Comparison of ENCODE assay signal across 8 cellular contexts in genomic region chr6:158717341-158718328, GRCh38.
DNase-seq lines count a peak whose midpoint lies in the region; ATAC-seq and TF ChIP-seq lines count a peak whose summit lies in the region.

No MANE protein-coding gene starts in this region.

- H3K36me3 Mint-ChIP-seq in activated naive CD4-positive, alpha-beta T cell treated with anti-CD3 and anti-CD28 coated beads, Interleukin-2, amount 10 ng/mL, durations not matched to agents 7 days and 5 days: peaks cover 62% of the 10 kb centered on the region
- H3K36me3 Mint-ChIP-seq in activated naive CD4-positive, alpha-beta T cell treated with anti-CD3 and anti-CD28 coated beads, Interleukin-2, amount 50 U/mL, for 72 hours: peaks cover 39 to 54% of the 10 kb centered on the region in 2 donors

- peaks cover 0 to 48% (median 22%) of the 10 kb centered on the region in 4 donors for H3K4me1 ChIP-seq in Peyer's patch

- H3K36me3 ChIP-seq in Peyer's patch: no peaks in the 10 kb centered on the region

- CTCF ChIA-PET in activated naive CD4-positive, alpha-beta T cell treated with anti-CD3 and anti-CD28 coated beads, Interleukin-2, amount 10 ng/mL, durations not matched to agents 7 days and 5 days (lab: Charles Lee): interaction anchor here (0.6 to 2.2 kb wide), 6 partner anchors 9 to 262 kb away, joined by 3 to 6 read pairs (median 4); no protein-coding TSS in a partner anchor

- peak overlapping the region; percentile 72 to 92 (median 80) for H3K27ac ChIP-seq in Peyer's patch

- peak overlapping the region in 2 of 4 donors; percentile 4 to 6 for H3K4me3 ChIP-seq in Peyer's patch

- no peak for TF ChIP-seq POLR2A in Peyer's patch (IDR thresholded peaks at IDR 0.05)

- no peaks in the 10 kb centered on the region for H3K9me3 ChIP-seq in Peyer's patch

- H3K27me3 Mint-ChIP-seq in activated naive CD4-positive, alpha-beta T cell treated with anti-CD3 and anti-CD28 coated beads, Interleukin-2, amount 10 ng/mL, durations not matched to agents 7 days and 5 days: no peaks in the 10 kb centered on the region
- H3K27me3 Mint-ChIP-seq in stimulated activated naive CD8-positive, alpha-beta T cell treated with anti-CD3 and anti-CD28 coated beads, Interleukin-15, amount 100 ng/mL, for 72 hours: no peaks in the 10 kb centered on the region

- no peaks in the 10 kb centered on the region for H3K9me3 Mint-ChIP-seq in activated naive CD4-positive, alpha-beta T cell treated with anti-CD3 and anti-CD28 coated beads, Interleukin-2, amount 10 ng/mL, durations not matched to agents 7 days and 5 days
- no peaks in the 10 kb centered on the region for H3K9me3 Mint-ChIP-seq in activated naive CD4-positive, alpha-beta T cell treated with anti-CD3 and anti-CD28 coated beads, Interleukin-2, amount 50 U/mL, for 72 hours
- no peaks in the 10 kb centered on the region for H3K9me3 Mint-ChIP-seq in stimulated activated naive CD8-positive, alpha-beta T cell treated with anti-CD3 and anti-CD28 coated beads, Interleukin-15, amount 100 ng/mL, for 72 hours

- H3K4me3 Mint-ChIP-seq in activated naive CD4-positive, alpha-beta T cell treated with anti-CD3 and anti-CD28 coated beads, Interleukin-2, amount 10 ng/mL, durations not matched to agents 7 days and 5 days: peak overlapping the region; percentile 28
- peak overlapping the region in 1 of 2 donors; percentile 51 for H3K4me3 Mint-ChIP-seq in stimulated activated naive CD8-positive, alpha-beta T cell treated with anti-CD3 and anti-CD28 coated beads, Interleukin-15, amount 100 ng/mL, for 72 hours

- H3K4me1 Mint-ChIP-seq in activated naive CD4-positive, alpha-beta T cell treated with anti-CD3 and anti-CD28 coated beads, Interleukin-2, amount 10 ng/mL, durations not matched to agents 7 days and 5 days: peaks cover 82% of the 10 kb centered on the region
- peaks cover 72% of the 10 kb centered on the region for H3K4me1 Mint-ChIP-seq in stimulated activated naive CD8-positive, alpha-beta T cell treated with anti-CD3 and anti-CD28 coated beads, Interleukin-15, amount 100 ng/mL, for 72 hours

- peak; percentile 40 for DNase-seq in activated naive CD4-positive, alpha-beta T cell treated with anti-CD3 and anti-CD28 coated beads, Interleukin-2, amount 10 ng/mL, durations not matched to agents 7 days and 5 days
- no peak for DNase-seq in activated naive CD4-positive, alpha-beta T cell treated with anti-CD3 and anti-CD28 coated beads, Interleukin-2, amount 50 U/mL, for 72 hours (ENCODE audit: low spot score in 2 of 2)
- DNase-seq in Peyer's patch (peak in 2 of 3 donors; percentile 62 to 63), NCI-H1436 treated with DMSO at 0.1 percent for 48 hours (lab: John Stamatoyannopoulos, UW) (no peak), NCI-H2081 treated with DMSO at 0.1 percent for 48 hours (lab: John Stamatoyannopoulos, UW) (no peak)
- no peak for DNase-seq in stimulated activated naive CD8-positive, alpha-beta T cell treated with anti-CD3 and anti-CD28 coated beads, Interleukin-15, amount 100 ng/mL, for 72 hours
- DNase-seq in stimulated activated naive CD4-positive, alpha-beta T cell treated with Interleukin-2 at 50 U/mL for 16 hours (lab: John Stamatoyannopoulos, UW): no peak

- TF ChIP-seq CTCF in Peyer's patch (IDR thresholded peaks at IDR 0.05): no peak

- no peaks in the 10 kb centered on the region for H3K27me3 ChIP-seq in Peyer's patch

- peak overlapping the region; percentile 89 for H3K27ac Mint-ChIP-seq in activated naive CD4-positive, alpha-beta T cell treated with anti-CD3 and anti-CD28 coated beads, Interleukin-2, amount 10 ng/mL, durations not matched to agents 7 days and 5 days
- H3K27ac Mint-ChIP-seq in activated naive CD4-positive, alpha-beta T cell treated with anti-CD3 and anti-CD28 coated beads, Interleukin-2, amount 50 U/mL, for 72 hours: no peak overlapping the region
- H3K27ac Mint-ChIP-seq in stimulated activated naive CD8-positive, alpha-beta T cell treated with anti-CD3 and anti-CD28 coated beads, Interleukin-15, amount 100 ng/mL, for 72 hours: peak overlapping the region in 1 of 2 donors; percentile 74

- no peak for ATAC-seq in activated naive CD4-positive, alpha-beta T cell treated with anti-CD3 and anti-CD28 coated beads, Interleukin-2, amount 50 U/mL, for 72 hours
- peak; percentile 57 for ATAC-seq in HG02759 (IDR thresholded peaks at IDR 0.05; ENCODE audit: unreplicated experiment)
- peak; percentile 45 for ATAC-seq in stimulated activated naive CD8-positive, alpha-beta T cell treated with anti-CD3 and anti-CD28 coated beads, Interleukin-15, amount 100 ng/mL, for 72 hours

Comparison
In these comparisons a context has a peak if more than half of its experiments do, and no peak if none do; other contexts are left out.
1. DNase-seq: peak in activated naive CD4-positive, alpha-beta T cell treated with anti-CD3 and anti-CD28 coated beads, Interleukin-2, amount 10 ng/mL, durations not matched to agents 7 days and 5 days (single experiment) and Peyer's patch (2 of 3); none in activated naive CD4-positive, alpha-beta T cell treated with anti-CD3 and anti-CD28 coated beads, Interleukin-2, amount 50 U/mL, for 72 hours (0 of 2), stimulated activated naive CD8-positive, alpha-beta T cell treated with anti-CD3 and anti-CD28 coated beads, Interleukin-15, amount 100 ng/mL, for 72 hours (0 of 2), NCI-H1436 treated with DMSO at 0.1 percent for 48 hours (single experiment), NCI-H2081 treated with DMSO at 0.1 percent for 48 hours (single experiment) and stimulated activated naive CD4-positive, alpha-beta T cell treated with Interleukin-2 at 50 U/mL for 16 hours (single experiment).
2. ATAC-seq: peak in HG02759 (single experiment) and stimulated activated naive CD8-positive, alpha-beta T cell treated with anti-CD3 and anti-CD28 coated beads, Interleukin-15, amount 100 ng/mL, for 72 hours (single experiment); none in activated naive CD4-positive, alpha-beta T cell treated with anti-CD3 and anti-CD28 coated beads, Interleukin-2, amount 50 U/mL, for 72 hours (0 of 2).